17 cellular contexts compared by ENCODE assay signal in the genomic region with DNA sequence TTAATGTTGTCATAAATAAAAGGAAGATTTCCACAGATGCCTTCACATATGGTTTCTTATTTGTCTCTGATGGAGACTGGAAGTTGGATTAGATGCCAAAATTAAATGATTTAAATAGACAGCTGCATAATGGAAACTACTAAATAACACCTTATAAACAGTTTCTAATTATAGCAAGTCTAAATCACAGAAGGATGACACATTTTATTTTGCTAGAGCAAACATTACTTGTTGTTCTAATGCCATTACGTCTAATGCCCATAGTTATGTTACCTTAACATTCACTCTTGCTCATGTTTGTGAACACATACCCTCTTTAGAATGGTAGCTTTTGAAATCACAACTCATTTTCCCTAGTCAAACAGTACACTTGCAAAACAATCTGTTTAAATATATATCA.
"Had no signal": no experiment of that assay in that cellular context is flagged by ENCODE, and none has a peak within 500 bp of the region (broad histone marks: within the 10 kb centered on the region; RNA-seq: fewer than 3 reads in every experiment).

No MANE protein-coding gene starts in this region.

- H3K4me1 ChIP-seq: esophagus muscularis mucosa, foreskin keratinocyte, gastroesophageal sphincter, heart left ventricle, left lung, lower lobe of right lung had no signal

- H3K27me3 ChIP-seq: foreskin keratinocyte, hepatocyte, left lung had no signal

- ATAC-seq: foreskin keratinocyte, gastroesophageal sphincter, heart left ventricle, left cardiac atrium, left lung, left ventricle myocardium superior, lower lobe of right lung, mucosa of descending colon had no signal

- DNase-seq: dermis blood vessel endothelial cell; dorsolateral prefrontal cortex; effector CD4-positive, alpha-beta T cell; effector memory CD4-positive, alpha-beta T cell; foreskin keratinocyte; heart left ventricle; left cardiac atrium; left lung; left ventricle myocardium superior; lower lobe of right lung; mesenchymal stem cell; mucosa of descending colon had no signal

- H3K27ac Mint-ChIP-seq: mesothelial cell of epicardium had no signal

- H3K4me3 Mint-ChIP-seq: mesothelial cell of epicardium had no signal

- H3K9me3 ChIP-seq: esophagus muscularis mucosa, gastroesophageal sphincter, heart left ventricle, left lung, lower lobe of right lung, mucosa of descending colon had no signal

- H3K36me3 Mint-ChIP-seq: mesothelial cell of epicardium had no signal

- H3K27ac ChIP-seq: coronary artery, dorsolateral prefrontal cortex, esophagus muscularis mucosa, foreskin keratinocyte, gastroesophageal sphincter, heart left ventricle, hepatocyte, left lung, lower lobe of right lung had no signal

- H3K4me3 ChIP-seq: coronary artery, dorsolateral prefrontal cortex, esophagus muscularis mucosa, gastroesophageal sphincter, heart left ventricle, hepatocyte, left lung, lower lobe of right lung, mucosa of descending colon had no signal

- H3K36me3 ChIP-seq: esophagus muscularis mucosa, gastroesophageal sphincter, heart left ventricle, left lung, lower lobe of right lung had no signal
